In the genomic region with DNA sequence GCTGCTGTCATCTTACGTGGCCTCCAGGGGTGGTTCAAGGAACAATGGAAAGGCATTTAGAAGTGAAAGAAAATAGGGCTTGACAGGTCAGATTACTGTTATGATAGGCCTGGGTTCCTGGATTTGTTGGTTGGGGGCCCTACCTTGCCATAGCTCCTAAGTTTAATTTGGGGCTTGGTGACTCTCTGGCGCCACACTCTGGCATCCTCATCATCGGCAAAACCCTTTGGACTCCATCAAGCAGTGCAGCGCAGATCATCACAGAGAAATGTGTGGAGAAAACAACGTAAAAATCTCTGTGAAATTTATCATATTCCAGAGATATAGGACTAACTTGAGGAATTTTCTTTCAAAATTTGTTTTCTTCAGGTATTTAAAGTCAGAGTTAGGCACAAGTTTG, we compare ENCODE assay signal across 1 cellular context.
A peak's percentile ranks its signal among the peaks of the same experiment; 100 is the strongest.
TF ChIP-seq lines count a peak whose summit lies in the region.

No MANE protein-coding gene starts in this region.

TF ChIP-seq in IMR-90, 13 proteins besides CTCF, POLR2A, EP300 and RAD21:
- no peak for TF ChIP-seq BHLHE40 (IDR thresholded peaks at IDR 0.05; ENCODE audit: low read depth, low read length)
- no peak for TF ChIP-seq FOS (IDR thresholded peaks at IDR 0.05; ENCODE audit: low read depth, low read length)
- TF ChIP-seq SMC3 (IDR thresholded peaks at IDR 0.05; ENCODE audit: low read depth, low read length), result peak; percentile 86
- no peak for TF ChIP-seq MXI1 (IDR thresholded peaks at IDR 0.05; ENCODE audit: borderline replicate concordance, low read depth, low read length)
- no peak for TF ChIP-seq CHD1 (IDR thresholded peaks at IDR 0.05; ENCODE audit: low read depth, low read length)
- TF ChIP-seq, protein P1, sequence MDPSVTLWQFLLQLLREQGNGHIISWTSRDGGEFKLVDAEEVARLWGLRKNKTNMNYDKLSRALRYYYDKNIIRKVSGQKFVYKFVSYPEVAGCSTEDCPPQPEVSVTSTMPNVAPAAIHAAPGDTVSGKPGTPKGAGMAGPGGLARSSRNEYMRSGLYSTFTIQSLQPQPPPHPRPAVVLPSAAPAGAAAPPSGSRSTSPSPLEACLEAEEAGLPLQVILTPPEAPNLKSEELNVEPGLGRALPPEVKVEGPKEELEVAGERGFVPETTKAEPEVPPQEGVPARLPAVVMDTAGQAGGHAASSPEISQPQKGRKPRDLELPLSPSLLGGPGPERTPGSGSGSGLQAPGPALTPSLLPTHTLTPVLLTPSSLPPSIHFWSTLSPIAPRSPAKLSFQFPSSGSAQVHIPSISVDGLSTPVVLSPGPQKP (IDR thresholded peaks at IDR 0.05; ENCODE audit: borderline replicate concordance, low read depth, low read length), result no peak
- no peak for TF ChIP-seq NFE2L2 (IDR thresholded peaks at IDR 0.05; ENCODE audit: low read depth, low read length)
- TF ChIP-seq MAFK (IDR thresholded peaks at IDR 0.05; ENCODE audit: low read depth, low read length), result no peak
